In the genomic region with DNA sequence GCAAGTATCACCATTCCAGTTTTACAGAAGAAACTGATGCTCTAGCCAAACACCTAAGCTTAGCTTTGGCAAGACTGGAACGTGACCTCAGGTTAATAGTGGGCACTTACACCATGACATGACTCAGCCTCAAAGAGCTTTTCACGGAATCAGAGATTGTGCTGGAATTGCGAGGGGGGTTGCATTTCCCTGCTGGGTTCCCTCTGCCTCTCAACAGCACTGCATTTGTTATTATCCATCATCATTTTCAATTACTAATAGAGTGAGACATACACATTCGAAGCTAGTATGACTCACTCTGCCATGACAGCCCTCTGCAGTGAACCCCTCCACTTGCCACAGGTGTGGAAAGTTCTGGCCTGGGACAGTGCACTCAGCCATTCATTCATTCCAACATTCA, we compare ENCODE assay signal across 22 cellular contexts. TPM values are rescaled to one million over a fixed set of nuclear protein-coding genes. Genes with fewer than 3 reads are reported as not detected.
DNase-seq lines count a peak whose midpoint lies in the region; ATAC-seq, FAIRE-seq and TF ChIP-seq lines count a peak whose summit lies in the region.
"Had no signal": no experiment of that assay in that cellular context is flagged by ENCODE, and none has a peak within 500 bp of the region (broad histone marks: within the 10 kb centered on the region; RNA-seq: fewer than 3 reads in every experiment).

No MANE protein-coding gene starts in this region.

- no peak overlapping the region for H3K27ac ChIP-seq in upper lobe of right lung
- H3K27ac ChIP-seq: body of pancreas, coronary artery, gastroesophageal sphincter, neural progenitor cell had no signal

- no peaks in the 10 kb centered on the region for H3K9me3 ChIP-seq in upper lobe of right lung
- H3K9me3 ChIP-seq: body of pancreas, gastroesophageal sphincter had no signal

- DNase-seq in EL (peak; percentile 61), NCI-H446 treated with DMSO at 0.1 percent for 48 hours (lab: John Stamatoyannopoulos, UW) (peak; percentile 62), bronchial epithelial cell (ENCODE audit: low read depth) (peak; percentile 83), myocyte (ENCODE audit: low read depth) (peak; percentile 10), upper lobe of right lung (no peak)
- DNase-seq in activated CD8-positive, alpha-beta memory T cell treated with anti-CD3 and anti-CD28 coated beads, Interleukin-2, amount 50 U/mL, for 4 hours = no peak
- DNase-seq in activated CD4-positive, alpha-beta T cell treated with anti-CD3 and anti-CD28 coated beads, Interleukin-2, amount 50 U/mL, for 48 hours = no peak
- DNase-seq: activated CD8-positive, alpha-beta T cell treated with anti-CD3 and anti-CD28 coated beads, Interleukin-2, amount 10 ng/mL, durations not matched to agents 7 days and 5 days; activated T-cell treated with anti-CD3 and anti-CD28 coated beads, Interleukin-2, amount 50 U/mL, for 48 hours; body of pancreas; CD4-positive, CD25-positive, alpha-beta regulatory T cell; KG1; NCI-H1092 treated with DMSO at 0.1 percent for 48 hours; NCI-H526; OCI-M1; stimulated activated CD4-positive, alpha-beta T cell treated with anti-CD3 and anti-CD28 coated beads, Interleukin-12 subunit alpha, Interleukin-12 subunit beta, amount 100 ng/mL, for 4 hours had no signal

- H3K4me3 ChIP-seq in bronchial epithelial cell (ENCODE audit: low read depth, low read length) = no peak overlapping the region
- no peak overlapping the region for H3K4me3 ChIP-seq in upper lobe of right lung
- H3K4me3 ChIP-seq: body of pancreas, coronary artery, gastroesophageal sphincter, neural progenitor cell had no signal

- TF ChIP-seq CTCF in bronchial epithelial cell (IDR thresholded peaks at IDR 0.05; ENCODE audit: insufficient read depth, low read length, severe bottlenecking) (no peak), upper lobe of right lung (IDR thresholded peaks at IDR 0.05) (no peak)

- H3K27me3 ChIP-seq in bronchial epithelial cell (ENCODE audit: control insufficient read depth, insufficient read depth, low read length) (no peaks in the 10 kb centered on the region), upper lobe of right lung (peaks cover 2% of the 10 kb centered on the region)
- H3K27me3 ChIP-seq: body of pancreas had no signal

- intact Hi-C loops in upper lobe of right lung (cut with DNase I) = no loop called here

- ATAC-seq in HG03342 (IDR thresholded peaks at IDR 0.05; ENCODE audit: unreplicated experiment) (no peak), upper lobe of right lung (no peak)
- ATAC-seq: activated CD8-positive, alpha-beta T cell treated with anti-CD3 and anti-CD28 coated beads, Interleukin-2, amount 10 ng/mL, durations not matched to agents 7 days and 5 days; body of pancreas; gastroesophageal sphincter; HCT116; left lobe of liver had no signal

- H3K4me1 ChIP-seq in upper lobe of right lung = no peaks in the 10 kb centered on the region
- H3K4me1 ChIP-seq: body of pancreas, gastroesophageal sphincter had no signal

- no peaks in the 10 kb centered on the region for H3K36me3 ChIP-seq in bronchial epithelial cell (ENCODE audit: control insufficient read depth, insufficient read depth, low read length)
- H3K36me3 ChIP-seq in upper lobe of right lung = no peaks in the 10 kb centered on the region
- H3K36me3 ChIP-seq: gastroesophageal sphincter, neural progenitor cell had no signal

- no peak for FAIRE-seq in bronchial epithelial cell (lab: Jason Lieb, UNC)

RNA-seq across cellular contexts. Expression of a gene that starts 8.0 kb away (rescaled TPM):
- total RNA-seq in bronchial epithelial cell = 6.8 and 8.2 TPM in 2 replicates
- 9.5 and 9.7 TPM in 2 replicates for total RNA-seq in myocyte
- polyA plus RNA-seq in myocyte (2012) = 58.9 TPM
- 4.0 TPM for total RNA-seq in upper lobe of right lung
- total RNA-seq: activated CD8-positive, alpha-beta T cell treated with anti-CD3 and anti-CD28 coated beads, Interleukin-2, amount 10 ng/mL, durations not matched to agents 7 days and 5 days had no signal
- polyA plus RNA-seq: CD4-positive, CD25-positive, alpha-beta regulatory T cell had no signal

Comparison
In these comparisons a context has a peak if more than half of its experiments do, and no peak if none do; other contexts are left out.
1. DNase-seq: peak in EL (single experiment), NCI-H446 treated with DMSO at 0.1 percent for 48 hours (single experiment), bronchial epithelial cell (single experiment) and myocyte (single experiment); none in activated CD8-positive, alpha-beta memory T cell treated with anti-CD3 and anti-CD28 coated beads, Interleukin-2, amount 50 U/mL, for 4 hours (single experiment), upper lobe of right lung (single experiment) and activated CD4-positive, alpha-beta T cell treated with anti-CD3 and anti-CD28 coated beads, Interleukin-2, amount 50 U/mL, for 48 hours (0 of 2).